Comparison of ENCODE assay signal across 1 cellular context in the genomic region with DNA sequence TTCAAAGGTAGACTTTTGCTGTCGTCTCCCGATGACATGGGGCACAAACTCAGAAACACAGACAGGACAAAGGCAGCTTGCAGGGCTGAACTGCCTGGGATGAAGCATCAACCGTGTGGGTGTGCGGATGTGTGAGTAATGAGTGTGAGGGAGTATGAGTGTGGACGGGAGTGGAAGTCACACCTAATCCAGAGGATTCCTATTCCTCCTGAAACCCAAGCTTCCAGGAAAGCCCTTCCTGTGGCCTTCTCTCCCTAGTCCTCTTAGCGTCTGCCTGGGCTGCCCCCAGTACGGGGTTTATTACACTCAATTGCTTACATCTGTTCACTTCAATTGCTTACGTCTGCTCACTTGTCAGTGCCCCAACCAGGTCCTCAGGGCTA.
TF ChIP-seq lines count a peak whose summit lies in the region.

No MANE protein-coding gene starts in this region.

TF ChIP-seq in HEK293, 187 proteins besides CTCF, POLR2A, EP300 and RAD21:
- TF ChIP-seq KLF16 (tag by site-specific recombination; IDR thresholded peaks at IDR 0.05) (no peak), EGR2 (tag by site-specific recombination; IDR thresholded peaks at IDR 0.05; ENCODE audit: low read depth) (0 out of 2 replicates have a peak, but pooled peaks have one; percentile 47), ZFHX2 (tag by site-specific recombination; conservative IDR thresholded peaks at IDR 0.05) (peak; percentile 45; the same call in 1 of the 2 replicates)
TF ChIP-seq in HEK293: peak in this region for 2.
